8 cellular contexts compared by ENCODE assay signal in the genomic region with DNA sequence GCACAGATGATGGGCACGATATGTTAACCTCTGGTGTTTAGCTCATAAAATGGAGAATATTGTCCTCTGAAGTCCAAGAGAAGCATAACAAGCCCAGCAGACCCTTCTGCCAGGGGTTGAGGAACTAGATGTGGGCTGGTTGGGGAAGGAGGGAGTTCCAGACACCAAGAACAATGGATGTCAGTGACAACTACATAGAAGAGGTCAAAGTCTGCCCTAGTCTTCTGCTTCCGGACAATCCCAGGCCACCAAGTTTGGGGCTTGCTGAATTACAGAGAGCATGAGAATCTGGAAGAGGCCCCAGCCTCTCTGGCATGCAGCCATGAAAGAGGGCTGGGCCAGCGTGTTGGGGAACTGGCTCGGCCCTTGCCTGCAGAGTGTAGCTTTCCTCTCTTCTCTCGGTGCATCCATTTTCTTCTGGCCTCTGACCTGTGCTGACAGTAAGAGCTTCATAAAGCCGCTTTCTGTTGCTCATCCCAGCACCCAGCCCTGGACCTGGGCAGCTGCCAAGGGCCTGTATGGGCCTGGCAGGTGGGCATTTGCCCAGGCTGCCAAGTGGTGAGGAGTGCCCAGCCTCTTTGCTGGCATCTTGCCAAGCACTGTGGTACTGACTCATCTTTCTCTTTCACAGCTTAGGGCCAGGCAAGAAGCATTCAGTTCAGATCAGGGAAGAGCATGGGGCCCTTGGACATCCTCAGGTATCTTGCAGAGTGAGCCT. TPM values are rescaled to one million over a fixed set of nuclear protein-coding genes. Genes with fewer than 3 reads are reported as not detected.
DNase-seq lines count a peak whose midpoint lies in the region; ATAC-seq and TF ChIP-seq lines count a peak whose summit lies in the region.

No MANE protein-coding gene starts in this region.

- H3K27ac ChIP-seq in SJCRH30 (no peak overlapping the region), skeletal muscle tissue (ENCODE audit: low read depth, low read length) (peak overlapping the region; percentile 16), smooth muscle cell (ENCODE audit: low read depth) (no peak overlapping the region)

- H3K4me1 ChIP-seq in SJCRH30 (peaks cover 28% of the 10 kb centered on the region), skeletal muscle tissue (ENCODE audit: control insufficient read depth in 3 of 3, insufficient read depth in 3 of 3, low read length in 3 of 3) (peaks cover 12 to 22% (median 12%) of the 10 kb centered on the region in 3 donors), smooth muscle cell (ENCODE audit: low read depth) (peaks cover 2% of the 10 kb centered on the region)

- peak; percentile 64 for DNase-seq in CD14-positive monocyte (ENCODE audit: low spot score)
- DNase-seq in Kasumi-1 (lab: John Stamatoyannopoulos, UW): peak; percentile 8 to 35
- DNase-seq in SJCRH30: peak; percentile 68 to 81
- peak; percentile 71 for DNase-seq in fibroblast of the conjunctiva (ENCODE audit: low read depth)
- no peak for DNase-seq in smooth muscle cell (lab: John Stamatoyannopoulos, UW; ENCODE audit: unreplicated experiment)

- H4K20me1 ChIP-seq in smooth muscle cell (ENCODE audit: low read depth): no peaks in the 10 kb centered on the region

- H3K9me3 Mint-ChIP-seq in CD14-positive monocyte: peaks cover 0 to 14% (median 5%) of the 10 kb centered on the region in 7 donors

- H3K27me3 Mint-ChIP-seq in CD14-positive monocyte (ENCODE audit: low read depth in 3 of 3): peaks cover 2 to 7% (median 2%) of the 10 kb centered on the region in 3 donors

- H3K27me3 ChIP-seq in SJCRH30 (no peaks in the 10 kb centered on the region), skeletal muscle tissue (ENCODE audit: control insufficient read depth in 3 of 3, insufficient read depth in 3 of 3, low read length in 3 of 3) (no peaks in the 10 kb centered on the region), smooth muscle cell (ENCODE audit: low read depth) (no peaks in the 10 kb centered on the region)

- no peak overlapping the region for H3K4me3 Mint-ChIP-seq in CD14-positive monocyte

- no peaks in the 10 kb centered on the region for H3K36me3 Mint-ChIP-seq in CD14-positive monocyte

- peaks cover 28% of the 10 kb centered on the region for H3F3A ChIP-seq in smooth muscle cell (ENCODE audit: low read depth)

- H2AFZ ChIP-seq in smooth muscle cell (ENCODE audit: low read depth): no peak overlapping the region

- no peaks in the 10 kb centered on the region for H3K79me2 ChIP-seq in smooth muscle cell (ENCODE audit: low read depth)

- H3K27ac Mint-ChIP-seq in CD14-positive monocyte: peak overlapping the region in 4 of 7 donors; percentile 15 to 55 (median 26)

- no peak overlapping the region for H3K4me2 ChIP-seq in smooth muscle cell

- 82% methylated on average over 6 of the region's 6 CpGs for WGBS in smooth muscle cell (ENCODE audit: low lambda C conversion rate)

- H3K36me3 ChIP-seq in SJCRH30 (no peaks in the 10 kb centered on the region), skeletal muscle tissue (ENCODE audit: control insufficient read depth in 3 of 3, insufficient read depth in 3 of 3, low read length in 3 of 3) (no peaks in the 10 kb centered on the region), smooth muscle cell (ENCODE audit: low read depth) (no peaks in the 10 kb centered on the region)

- H3K4me1 Mint-ChIP-seq in CD14-positive monocyte: peaks cover 9% of the 10 kb centered on the region

- ATAC-seq in GM19452 (IDR thresholded peaks at IDR 0.05; ENCODE audit: unreplicated experiment) (no peak), HG03097 (IDR thresholded peaks at IDR 0.05; ENCODE audit: low FRiP score, unreplicated experiment) (no peak)

- intact Hi-C loops in CD14-positive monocyte (cut with micrococcal nuclease): no loop called here

- TF ChIP-seq CTCF in CD14-positive monocyte (IDR thresholded peaks at IDR 0.05) (no peak), smooth muscle cell (IDR thresholded peaks at IDR 0.05; ENCODE audit: borderline replicate concordance, insufficient read depth, poor library complexity, severe bottlenecking) (no peak)

- H3K9ac ChIP-seq in skeletal muscle tissue (ENCODE audit: low read depth in 1 of 3, low read length in 3 of 3): no peak overlapping the region
- no peak overlapping the region for H3K9ac ChIP-seq in smooth muscle cell (ENCODE audit: low read depth)

- H3K4me3 ChIP-seq in SJCRH30 (no peak overlapping the region), skeletal muscle tissue (ENCODE audit: low read length in 3 of 3) (no peak overlapping the region), smooth muscle cell (no peak overlapping the region)

- H3K9me3 ChIP-seq in SJCRH30 (replicated peaks) (no peaks in the 10 kb centered on the region), skeletal muscle tissue (ENCODE audit: control insufficient read depth in 3 of 3, low read length in 3 of 3) (no peaks in the 10 kb centered on the region), smooth muscle cell (replicated peaks; ENCODE audit: low read depth) (no peaks in the 10 kb centered on the region)

RNA-seq across cellular contexts. Expression of a gene that starts 14.6 kb away (rescaled TPM):
- polyA plus RNA-seq in CD14-positive monocyte: 100 to 1,000 TPM; 421 to 442 TPM
- 121 and 133 TPM in 2 replicates for total RNA-seq in SJCRH30 (2014; rRNA removed; shearing (Covaris generic))
- 269 TPM for total RNA-seq in skeletal muscle tissue
- 423 and 431 TPM in 2 replicates for total RNA-seq in smooth muscle cell
- 466 and 476 TPM in 2 replicates for polyA plus RNA-seq in smooth muscle cell

RNA-seq across cellular contexts. Expression of a gene that starts 53.6 kb away (rescaled TPM):
- not detected for polyA plus RNA-seq in CD14-positive monocyte
- 0.15 and 0.40 TPM in 2 replicates for total RNA-seq in SJCRH30 (2014; rRNA removed; shearing (Covaris generic))
- total RNA-seq in skeletal muscle tissue: 0.52 TPM
- total RNA-seq in smooth muscle cell: 5.1 and 5.6 TPM in 2 replicates
- polyA plus RNA-seq in smooth muscle cell: 7.4 and 12.9 TPM in 2 replicates
